ENCODE assay signal across 10 cellular contexts in genomic region chr20:18754030-18754659, GRCh38. TPM values are rescaled to one million over a fixed set of nuclear protein-coding genes. Genes with fewer than 3 reads are reported as not detected.
DNase-seq lines count a peak whose midpoint lies in the region; ATAC-seq lines count a peak whose summit lies in the region.
"Had no signal": no experiment of that assay in that cellular context is flagged by ENCODE, and none has a peak within 500 bp of the region (broad histone marks: within the 10 kb centered on the region; RNA-seq: fewer than 3 reads in every experiment).

No MANE protein-coding gene starts in this region.

- peaks cover 5% of the 10 kb centered on the region for H3K36me3 Mint-ChIP-seq in central memory CD8-positive, alpha-beta T cell (ENCODE audit: insufficient read depth)
- no peaks in the 10 kb centered on the region for H3K36me3 Mint-ChIP-seq in activated CD4-positive, alpha-beta T cell treated with anti-CD3 and anti-CD28 coated beads, Interleukin-2, amount 10 ng/mL, durations not matched to agents 7 days and 5 days (ENCODE audit: low read depth)

- no peaks in the 10 kb centered on the region for H3K27me3 Mint-ChIP-seq in central memory CD8-positive, alpha-beta T cell
- H3K27me3 Mint-ChIP-seq in activated CD4-positive, alpha-beta T cell treated with anti-CD3 and anti-CD28 coated beads, Interleukin-2, amount 10 ng/mL, durations not matched to agents 7 days and 5 days, result no peaks in the 10 kb centered on the region

- ATAC-seq in GM18498 (IDR thresholded peaks at IDR 0.05; ENCODE audit: unreplicated experiment) (peak; percentile 99), GM21381 (IDR thresholded peaks at IDR 0.05; ENCODE audit: unreplicated experiment) (peak; percentile 96), HG03135 (IDR thresholded peaks at IDR 0.05; ENCODE audit: unreplicated experiment) (peak; percentile 99)
- peak; percentile 56 for ATAC-seq in central memory CD8-positive, alpha-beta T cell (replicated peaks; ENCODE audit: extremely low read depth, poor library complexity, severe bottlenecking)

- CTCF ChIA-PET in activated CD4-positive, alpha-beta T cell treated with anti-CD3 and anti-CD28 coated beads, Interleukin-2, amount 10 ng/mL, durations not matched to agents 7 days and 5 days (lab: Charles Lee), result interaction anchor here (0.6 kb wide), 1 partner anchor 1210 kb away, joined by 4 read pairs; no protein-coding TSS in a partner anchor

- H3K9me3 Mint-ChIP-seq in central memory CD8-positive, alpha-beta T cell, result no peaks in the 10 kb centered on the region
- peaks cover 4% of the 10 kb centered on the region for H3K9me3 Mint-ChIP-seq in activated CD4-positive, alpha-beta T cell treated with anti-CD3 and anti-CD28 coated beads, Interleukin-2, amount 10 ng/mL, durations not matched to agents 7 days and 5 days

- DNase-seq in central memory CD8-positive, alpha-beta T cell (ENCODE audit: low spot score in 2 of 2), result no peak
- DNase-seq in AG08396 (ENCODE audit: low spot score) (no peak), hippocampal formation (lab: John Stamatoyannopoulos, UW) (no peak), T-helper 1 cell (no peak)
- DNase-seq in activated CD4-positive, alpha-beta T cell treated with anti-CD3 and anti-CD28 coated beads, Interleukin-2, amount 10 ng/mL, durations not matched to agents 7 days and 5 days, result no peak
- DNase-seq: NCI-H69 had no signal

- POLR2A ChIA-PET in activated CD4-positive, alpha-beta T cell treated with anti-CD3 and anti-CD28 coated beads, Interleukin-2, amount 10 ng/mL, durations not matched to agents 7 days and 5 days (lab: Charles Lee), result no interaction called here

- H3K27ac Mint-ChIP-seq in central memory CD8-positive, alpha-beta T cell (ENCODE audit: low read depth), result no peak overlapping the region
- no peak overlapping the region for H3K27ac Mint-ChIP-seq in activated CD4-positive, alpha-beta T cell treated with anti-CD3 and anti-CD28 coated beads, Interleukin-2, amount 10 ng/mL, durations not matched to agents 7 days and 5 days

- H3K4me3 Mint-ChIP-seq in central memory CD8-positive, alpha-beta T cell, result no peak overlapping the region
- H3K4me3 Mint-ChIP-seq in activated CD4-positive, alpha-beta T cell treated with anti-CD3 and anti-CD28 coated beads, Interleukin-2, amount 10 ng/mL, durations not matched to agents 7 days and 5 days, result no peak overlapping the region

- peaks cover 34% of the 10 kb centered on the region for H3K4me1 Mint-ChIP-seq in central memory CD8-positive, alpha-beta T cell
- peaks cover 2% of the 10 kb centered on the region for H3K4me1 Mint-ChIP-seq in activated CD4-positive, alpha-beta T cell treated with anti-CD3 and anti-CD28 coated beads, Interleukin-2, amount 10 ng/mL, durations not matched to agents 7 days and 5 days

RNA-seq across cellular contexts. Expression of gene SCP2D1, which starts 59.4 kb away (rescaled TPM):
- not detected for total RNA-seq in activated CD4-positive, alpha-beta T cell treated with anti-CD3 and anti-CD28 coated beads, Interleukin-2, amount 10 ng/mL, durations not matched to agents 7 days and 5 days
- total RNA-seq: osteoblast had no signal
